In the genomic region with DNA sequence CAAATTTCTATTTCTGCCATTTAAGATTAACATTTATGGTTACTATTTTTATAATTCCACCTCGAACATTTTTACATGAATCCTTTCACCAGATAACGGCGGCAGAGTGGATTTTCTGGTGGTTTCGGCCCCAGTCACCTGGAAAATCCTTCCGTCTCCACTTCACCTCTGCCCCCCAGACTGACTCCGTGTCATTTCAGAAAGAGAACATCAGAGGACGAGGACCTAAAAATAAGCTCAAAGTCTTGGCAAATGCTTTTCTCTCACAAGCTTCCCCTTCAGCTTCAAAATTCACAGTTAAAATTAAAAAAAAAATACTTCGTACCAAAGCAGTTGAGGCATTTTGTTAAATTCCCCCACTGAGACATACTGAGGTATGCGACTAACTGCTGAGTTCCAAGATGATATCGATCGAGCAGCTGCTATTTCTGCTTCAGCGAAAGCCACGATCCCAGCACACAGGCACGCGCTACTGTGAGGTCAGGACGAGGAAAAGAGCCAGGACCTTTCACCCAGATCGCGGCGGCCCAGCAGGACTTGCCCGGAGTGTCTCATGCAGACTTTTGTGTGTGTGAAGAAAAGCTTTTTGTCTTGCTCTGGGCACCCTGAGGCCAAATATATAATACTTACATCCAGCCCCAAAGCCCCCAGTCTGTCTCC, we compare ENCODE assay signal across 10 cellular contexts. TPM values are rescaled to one million over a fixed set of nuclear protein-coding genes. Genes with fewer than 3 reads are reported as not detected.
DNase-seq lines count a peak whose midpoint lies in the region; ATAC-seq and TF ChIP-seq lines count a peak whose summit lies in the region.
"Had no signal": no experiment of that assay in that cellular context is flagged by ENCODE, and none has a peak within 500 bp of the region (broad histone marks: within the 10 kb centered on the region; RNA-seq: fewer than 3 reads in every experiment).

No MANE protein-coding gene starts in this region.

- no peaks in the 10 kb centered on the region for H3K79me2 ChIP-seq in parathyroid adenoma

- H3K27ac ChIP-seq in right cardiac atrium (ENCODE audit: low read length) = peak overlapping the region; percentile 90
- peak overlapping the region; percentile 80 for H3K27ac ChIP-seq in parathyroid adenoma

- no peak overlapping the region for H3K9ac ChIP-seq in parathyroid adenoma

- peak; percentile 28 for DNase-seq in BJ (ENCODE audit: low read depth)
- peak; percentile 36 for DNase-seq in astrocyte of the spinal cord (ENCODE audit: low read depth, low spot score)
- DNase-seq in right cardiac atrium = peak; percentile 85 to 91 (median 91)
- no peak for DNase-seq in HT-29 (ENCODE audit: low spot score)
- no peak for DNase-seq in cerebellar nuclear complex (lab: John Stamatoyannopoulos, UW)
- DNase-seq: kidney glomerular epithelial cell had no signal

- in situ Hi-C loops in astrocyte of the spinal cord (cut with HindIII; ENCODE audit: low sequenced_read_pairs) = no loop called here

- POLR2A ChIA-PET in BJ (lab: Charles Lee) = no interaction called here

- no peak for TF ChIP-seq CTCF in BJ (IDR thresholded peaks at IDR 0.05; ENCODE audit: insufficient read depth, low read depth, low read length)
- no peak for TF ChIP-seq CTCF in astrocyte of the spinal cord (IDR thresholded peaks at IDR 0.05; ENCODE audit: low read depth, low read length)
- TF ChIP-seq CTCF in parathyroid adenoma (IDR thresholded peaks at IDR 0.05) = no peak

- peak overlapping the region; percentile 56 for H3K4me2 ChIP-seq in parathyroid adenoma (ENCODE audit: low read length)

- WGBS in right cardiac atrium = 28% methylated on average over 20 of the region's 20 CpGs

- intact Hi-C loops in right cardiac atrium (cut with DNase I) = no loop called here

- H3K36me3 ChIP-seq in BJ (ENCODE audit: control insufficient read depth, insufficient read depth, low read length) (no peaks in the 10 kb centered on the region), parathyroid adenoma (ENCODE audit: control insufficient read depth, insufficient read depth, low read length) (no peaks in the 10 kb centered on the region)

- no peak overlapping the region for H3K4me3 ChIP-seq in BJ (ENCODE audit: low read depth, low read length)
- no peak overlapping the region for H3K4me3 ChIP-seq in astrocyte of the spinal cord (ENCODE audit: low read depth, low read length)
- no peak overlapping the region for H3K4me3 ChIP-seq in right cardiac atrium (ENCODE audit: low read length)
- H3K4me3 ChIP-seq in parathyroid adenoma (ENCODE audit: low read depth, low read length) = peak overlapping the region; percentile 24

- no peaks in the 10 kb centered on the region for H3K9me3 ChIP-seq in right cardiac atrium (ENCODE audit: control insufficient read depth, low read length)
- H3K9me3 ChIP-seq in parathyroid adenoma (ENCODE audit: control insufficient read depth, low read length) = no peaks in the 10 kb centered on the region

- H2AFZ ChIP-seq in parathyroid adenoma = peak overlapping the region; percentile 60

- H3K27me3 ChIP-seq in BJ (ENCODE audit: control insufficient read depth, insufficient read depth, low read length) = no peaks in the 10 kb centered on the region
- no peaks in the 10 kb centered on the region for H3K27me3 ChIP-seq in right cardiac atrium (ENCODE audit: control insufficient read depth, insufficient read depth)
- H3K27me3 ChIP-seq in parathyroid adenoma (ENCODE audit: control insufficient read depth, insufficient read depth, low read length) = no peaks in the 10 kb centered on the region

- CTCF ChIA-PET in BJ (lab: Yijun Ruan, JAX) = interaction anchor here (0.6 to 1.6 kb wide), 3 partner anchors 13 to 1896 kb away, joined by 3 to 7 read pairs (median 3); no protein-coding TSS in a partner anchor

- ATAC-seq in right cardiac atrium (peak; percentile 94 to 95), GM19328 (IDR thresholded peaks at IDR 0.05; ENCODE audit: unreplicated experiment) (no peak), HG02588 (IDR thresholded peaks at IDR 0.05; ENCODE audit: unreplicated experiment) (no peak)

- H3K4me1 ChIP-seq in right cardiac atrium (ENCODE audit: control insufficient read depth, insufficient read depth, low read length) (peaks cover 15% of the 10 kb centered on the region), parathyroid adenoma (peaks cover 9% of the 10 kb centered on the region)

RNA-seq across cellular contexts. Expression of a gene that starts 36.8 kb away (rescaled TPM):
- polyA plus RNA-seq in BJ (2011; rRNA removed) (0.15 TPM in 1 of 2 replicates, not detected in the other), right cardiac atrium (1.6 TPM)
- polyA minus RNA-seq in BJ (2011; rRNA and poly(A)+ RNA removed) = not detected in 2 replicates
- total RNA-seq in right cardiac atrium = 1 to 10 TPM; 1.6 to 5.5 (median 2.5) TPM
- not detected in 2 replicates for total RNA-seq in HT-29 (2014; rRNA removed; shearing (Covaris generic))
- polyA plus RNA-seq: CD14-positive monocyte had no signal

RNA-seq across cellular contexts. Expression of a gene that starts 41.0 kb away (rescaled TPM):
- not detected in 2 replicates for polyA plus RNA-seq in BJ (2011; rRNA removed)
- polyA minus RNA-seq in BJ (2011; rRNA and poly(A)+ RNA removed) = not detected in 2 replicates
- total RNA-seq in right cardiac atrium = 1 to 10 TPM in 1 of 4 donors, under 1 TPM in 1, not detected in 2; 0.45 to 1.6 TPM
- polyA plus RNA-seq in right cardiac atrium = 1.5 TPM
- total RNA-seq in HT-29 (2014; rRNA removed; shearing (Covaris generic)) = not detected in 2 replicates
- polyA plus RNA-seq: CD14-positive monocyte had no signal

RNA-seq across cellular contexts. Expression of a gene that starts 45.0 kb away (rescaled TPM):
- polyA plus RNA-seq in BJ (2011; rRNA removed) (0.54 and 0.56 TPM in 2 replicates), right cardiac atrium (1.6 TPM)
- 0.98 and 2.2 TPM in 2 replicates for polyA minus RNA-seq in BJ (2011; rRNA and poly(A)+ RNA removed)
- total RNA-seq in right cardiac atrium = 1 to 10 TPM; 2.6 to 3.3 (median 2.8) TPM
- 0.94 and 2.1 TPM in 2 replicates for total RNA-seq in HT-29 (2014; rRNA removed; shearing (Covaris generic))
- polyA plus RNA-seq: CD14-positive monocyte had no signal

Comparison
In these comparisons a context has a peak if more than half of its experiments do, and no peak if none do; other contexts are left out.
1. DNase-seq: peak in BJ (single experiment), astrocyte of the spinal cord (single experiment) and right cardiac atrium (3 of 3); none in HT-29 (single experiment) and cerebellar nuclear complex (0 of 2).
2. ATAC-seq: peak in right cardiac atrium (2 of 2); none in GM19328 (single experiment) and HG02588 (single experiment).